8 cellular contexts compared by ENCODE assay signal in genomic region chr2:183079335-183079775, GRCh38. TPM values are rescaled to one million over a fixed set of nuclear protein-coding genes. Genes with fewer than 3 reads are reported as not detected.
A peak's percentile ranks its signal among the peaks of the same experiment; 100 is the strongest.
DNase-seq lines count a peak whose midpoint lies in the region; ATAC-seq and TF ChIP-seq lines count a peak whose summit lies in the region.

No MANE protein-coding gene starts in this region.

- no peak for DNase-seq in CD4-positive, CD25-positive, alpha-beta regulatory T cell
- DNase-seq in Peyer's patch: no peak
- DNase-seq in erythroblast (lab: John Stamatoyannopoulos, UW): peak; percentile 30 to 47
- DNase-seq in osteoblast (ENCODE audit: insufficient read length, low spot score, missing footprints): no peak
- DNase-seq in GM19240 (ENCODE audit: insufficient read length, low spot score): no peak
- no peak for DNase-seq in 8988T
- no peak for DNase-seq in amniotic stem cell (lab: John Stamatoyannopoulos, UW)

- H3K4me3 Mint-ChIP-seq in CD4-positive, CD25-positive, alpha-beta regulatory T cell: peak overlapping the region; percentile 94 to 97 (median 97)

- peak overlapping the region; percentile 92 for H2AFZ ChIP-seq in osteoblast (ENCODE audit: low read length)

- peaks cover 0 to 14% (median 10%) of the 10 kb centered on the region in 4 donors for H3K4me1 Mint-ChIP-seq in CD4-positive, CD25-positive, alpha-beta regulatory T cell

- no peak for ATAC-seq in CD4-positive, CD25-positive, alpha-beta regulatory T cell (ENCODE audit: low read depth in 2 of 2)
- ATAC-seq in GM21390 (IDR thresholded peaks at IDR 0.05; ENCODE audit: unreplicated experiment): peak; percentile 21

- no peaks in the 10 kb centered on the region for H3K9me3 Mint-ChIP-seq in CD4-positive, CD25-positive, alpha-beta regulatory T cell

- H3K36me3 ChIP-seq in CD4-positive, CD25-positive, alpha-beta regulatory T cell (ENCODE audit: control insufficient read depth, insufficient read depth, low read length): no peaks in the 10 kb centered on the region
- H3K36me3 ChIP-seq in Peyer's patch (no peaks in the 10 kb centered on the region), osteoblast (ENCODE audit: insufficient read depth, low read length) (no peaks in the 10 kb centered on the region)

- peak overlapping the region; percentile 20 to 91 (median 78) for H3K27ac Mint-ChIP-seq in CD4-positive, CD25-positive, alpha-beta regulatory T cell

- peaks cover 9% of the 10 kb centered on the region for H3K27me3 ChIP-seq in CD4-positive, CD25-positive, alpha-beta regulatory T cell (ENCODE audit: control insufficient read depth, insufficient read depth, low read length)
- H3K27me3 ChIP-seq in Peyer's patch (no peaks in the 10 kb centered on the region), osteoblast (ENCODE audit: insufficient read depth, low read length) (peaks cover 11% of the 10 kb centered on the region)

- H4K20me1 ChIP-seq in osteoblast (ENCODE audit: insufficient read depth, low read length): no peaks in the 10 kb centered on the region

- H3K4me2 ChIP-seq in osteoblast (ENCODE audit: insufficient read depth, low read length): peak overlapping the region; percentile 91

- no peaks in the 10 kb centered on the region for H3K9me3 ChIP-seq in CD4-positive, CD25-positive, alpha-beta regulatory T cell (ENCODE audit: control insufficient read depth in 2 of 2, low read length in 2 of 2)
- no peaks in the 10 kb centered on the region for H3K9me3 ChIP-seq in Peyer's patch
- H3K9me3 ChIP-seq in osteoblast (ENCODE audit: low read depth, low read length): no peaks in the 10 kb centered on the region

- H3K27me3 Mint-ChIP-seq in CD4-positive, CD25-positive, alpha-beta regulatory T cell: peaks cover 5% of the 10 kb centered on the region

- H3K4me3 ChIP-seq in CD4-positive, CD25-positive, alpha-beta regulatory T cell (ENCODE audit: low read depth, low read length): peak overlapping the region; percentile 92
- H3K4me3 ChIP-seq in Peyer's patch: peak overlapping the region; percentile 53 to 72 (median 61)
- peak overlapping the region; percentile 78 for H3K4me3 ChIP-seq in osteoblast (ENCODE audit: insufficient read depth, low read length)

- TF ChIP-seq CTCF in Peyer's patch (IDR thresholded peaks at IDR 0.05) (no peak), osteoblast (IDR thresholded peaks at IDR 0.05; ENCODE audit: extremely low read depth, low read depth, low read length) (no peak)

- H3K27ac ChIP-seq in CD4-positive, CD25-positive, alpha-beta regulatory T cell (ENCODE audit: insufficient read depth, low read length, poor library complexity, severe bottlenecking): no peak overlapping the region
- peak overlapping the region; percentile 57 to 82 (median 76) for H3K27ac ChIP-seq in Peyer's patch
- peak overlapping the region; percentile 56 for H3K27ac ChIP-seq in osteoblast (ENCODE audit: low read depth, low read length)

- H3K4me1 ChIP-seq in CD4-positive, CD25-positive, alpha-beta regulatory T cell (ENCODE audit: control insufficient read depth, insufficient read depth, low read length, poor library complexity, severe bottlenecking): peaks cover 10% of the 10 kb centered on the region
- H3K4me1 ChIP-seq in Peyer's patch: peaks cover 0 to 4% (median 0%) of the 10 kb centered on the region in 4 donors
- H3K4me1 ChIP-seq in osteoblast (ENCODE audit: insufficient read depth, low read length): peaks cover 7% of the 10 kb centered on the region

- no peaks in the 10 kb centered on the region for H3K36me3 Mint-ChIP-seq in CD4-positive, CD25-positive, alpha-beta regulatory T cell

- TF ChIP-seq POLR2A in Peyer's patch (IDR thresholded peaks at IDR 0.05): no peak
- no peak for TF ChIP-seq POLR2A in erythroblast (IDR thresholded peaks at IDR 0.05; ENCODE audit: low read length)

- no peaks in the 10 kb centered on the region for H3K79me2 ChIP-seq in osteoblast (ENCODE audit: insufficient read depth, low read length)

RNA-seq across cellular contexts. Expression of gene DUSP19, which starts 0.8 kb away (rescaled TPM):
- 1.2 TPM for total RNA-seq in CD4-positive, CD25-positive, alpha-beta regulatory T cell
- 1 to 10 TPM in 3 of 4 donors, under 1 TPM in 1; 0.21 to 1.7 (median 1.4) TPM for polyA plus RNA-seq in CD4-positive, CD25-positive, alpha-beta regulatory T cell
- total RNA-seq in Peyer's patch: 1 to 10 TPM in 3 of 4 donors, under 1 TPM in 1; 0.28 to 2.5 (median 1.7) TPM
- total RNA-seq in osteoblast: 2.4 and 2.9 TPM in 2 replicates

RNA-seq across cellular contexts. Expression of gene NCKAP1, which starts 41.1 kb away (rescaled TPM):
- 5.7 TPM for total RNA-seq in CD4-positive, CD25-positive, alpha-beta regulatory T cell
- 1 to 10 TPM in 3 of 4 donors, under 1 TPM in 1; 0.64 to 1.4 (median 1.1) TPM for polyA plus RNA-seq in CD4-positive, CD25-positive, alpha-beta regulatory T cell
- 10 to 100 TPM; 33.8 to 96.5 (median 77.4) TPM for total RNA-seq in Peyer's patch
- total RNA-seq in osteoblast: 209 and 212 TPM in 2 replicates

RNA-seq across cellular contexts. Expression of gene NUP35, which starts 44.9 kb away (rescaled TPM):
- total RNA-seq in CD4-positive, CD25-positive, alpha-beta regulatory T cell: 11.9 TPM
- 10 to 100 TPM in 1 of 4 donors, 1 to 10 TPM in 3; 5.6 to 10.4 (median 7.7) TPM for polyA plus RNA-seq in CD4-positive, CD25-positive, alpha-beta regulatory T cell
- total RNA-seq in Peyer's patch (10 to 100 TPM in 2 of 4 donors, 1 to 10 TPM in 2; 5.2 to 13.7 (median 11.2) TPM), osteoblast (7.4 and 8.3 TPM in 2 replicates)

Comparison
In these comparisons a context has a peak if more than half of its experiments do, and no peak if none do; other contexts are left out.
1. DNase-seq: peak in erythroblast (2 of 2); none in CD4-positive, CD25-positive, alpha-beta regulatory T cell (0 of 3), Peyer's patch (0 of 3), osteoblast (single experiment), GM19240 (single experiment), 8988T (single experiment) and amniotic stem cell (single experiment).
2. Peak in every context shown above with its lines, with median percentiles within 50 percentile points of each other: H3K4me3 ChIP-seq.